ENCODE assay signal across 21 cellular contexts in the genomic region with DNA sequence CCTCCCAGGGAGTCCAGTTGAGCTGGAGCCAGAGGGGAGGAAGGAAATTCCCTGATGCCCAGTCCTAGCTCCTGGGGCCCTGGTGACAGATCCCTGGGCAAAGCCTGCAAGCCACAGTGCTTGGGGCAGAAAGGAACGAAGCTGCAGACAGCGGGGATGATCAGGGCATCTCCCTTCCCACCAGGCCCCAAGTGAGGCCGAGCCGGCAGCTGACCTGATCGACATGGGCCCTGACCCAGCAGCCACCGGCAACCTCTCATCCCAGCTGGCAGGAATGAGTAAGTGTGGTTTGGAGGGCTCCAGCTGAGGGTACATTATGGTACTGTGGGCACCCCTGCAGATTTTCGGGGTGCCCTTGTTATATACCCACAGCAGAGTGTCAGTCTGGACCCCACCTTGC. TPM values are rescaled to one million over a fixed set of nuclear protein-coding genes. Genes with fewer than 3 reads are reported as not detected.
DNase-seq lines count a peak whose midpoint lies in the region; ATAC-seq, FAIRE-seq and TF ChIP-seq lines count a peak whose summit lies in the region.
"Had no signal": no experiment of that assay in that cellular context is flagged by ENCODE, and none has a peak within 500 bp of the region (broad histone marks: within the 10 kb centered on the region; RNA-seq: fewer than 3 reads in every experiment).

No MANE protein-coding gene starts in this region.

- no peaks in the 10 kb centered on the region for H3K9me3 ChIP-seq in left ventricle myocardium inferior (replicated peaks)
- H3K9me3 ChIP-seq in Loucy (ENCODE audit: insufficient read depth, low read depth, low read length): no peaks in the 10 kb centered on the region
- no peaks in the 10 kb centered on the region for H3K9me3 ChIP-seq in right cardiac atrium (ENCODE audit: control insufficient read depth, low read length)
- H3K9me3 ChIP-seq: A549, MG63 had no signal

- no peaks in the 10 kb centered on the region for H4K20me1 ChIP-seq in Loucy (ENCODE audit: insufficient read depth, low read length, poor library complexity, severe bottlenecking)

- H3K36me3 Mint-ChIP-seq in activated CD8-positive, alpha-beta memory T cell treated with anti-CD3 and anti-CD28 coated beads, Interleukin-2, amount 10 ng/mL, durations not matched to agents 7 days and 5 days: peaks cover 2% of the 10 kb centered on the region

- FAIRE-seq in urothelium cell line (lab: Jason Lieb, UNC): peak; percentile 84
- FAIRE-seq: A549, D721Med, GM18507, H54, HTR-8/SVneo, K562 had no signal

- H2AFZ ChIP-seq in Loucy (ENCODE audit: low read length): no peak overlapping the region
- H2AFZ ChIP-seq: PC-9 had no signal

- H3K27ac ChIP-seq in left ventricle myocardium inferior (replicated peaks): peak overlapping the region; percentile 75
- H3K27ac ChIP-seq in right cardiac atrium (ENCODE audit: low read length): no peak overlapping the region
- H3K27ac ChIP-seq: A549, PC-9 had no signal

- no peak overlapping the region for H3K4me3 Mint-ChIP-seq in activated CD8-positive, alpha-beta memory T cell treated with anti-CD3 and anti-CD28 coated beads, Interleukin-2, amount 10 ng/mL, durations not matched to agents 7 days and 5 days

- ATAC-seq in left ventricle myocardium superior (no peak), right cardiac atrium (no peak), HG03442 (IDR thresholded peaks at IDR 0.05; ENCODE audit: unreplicated experiment) (no peak)
- no peak for ATAC-seq in activated CD8-positive, alpha-beta memory T cell treated with anti-CD3 and anti-CD28 coated beads, Interleukin-2, amount 10 ng/mL, durations not matched to agents 7 days and 5 days
- ATAC-seq: A549, K562 had no signal

- H3K4me2 ChIP-seq in Loucy (ENCODE audit: low read depth, low read length, poor library complexity, severe bottlenecking): peak overlapping the region; percentile 79
- H3K4me2 ChIP-seq: A549, PC-9 had no signal

- peaks cover 87% of the 10 kb centered on the region for H3K4me1 ChIP-seq in left ventricle myocardium inferior
- H3K4me1 ChIP-seq in Loucy (ENCODE audit: insufficient read depth, low read length, poor library complexity, severe bottlenecking): peaks cover 81% of the 10 kb centered on the region
- H3K4me1 ChIP-seq in right cardiac atrium (ENCODE audit: control insufficient read depth, insufficient read depth, low read length): no peaks in the 10 kb centered on the region
- H3K4me1 ChIP-seq: A549 had no signal

- H3K79me2 ChIP-seq in Loucy (ENCODE audit: insufficient read depth, low read length): peaks cover 9% of the 10 kb centered on the region

- H3K27me3 ChIP-seq in left ventricle myocardium inferior (ENCODE audit: low read depth): no peaks in the 10 kb centered on the region
- no peaks in the 10 kb centered on the region for H3K27me3 ChIP-seq in Loucy (ENCODE audit: insufficient read depth, low read length, poor library complexity, severe bottlenecking)
- H3K27me3 ChIP-seq in right cardiac atrium (ENCODE audit: control insufficient read depth, insufficient read depth): no peaks in the 10 kb centered on the region
- H3K27me3 ChIP-seq: MG63 had no signal

- intact Hi-C loops in left ventricle myocardium inferior (cut with micrococcal nuclease): no loop called here
- intact Hi-C loops in left ventricle myocardium superior (cut with micrococcal nuclease): no loop called here
- intact Hi-C loops in right cardiac atrium (cut with DNase I): no loop called here

- no peaks in the 10 kb centered on the region for H3K27me3 Mint-ChIP-seq in activated CD8-positive, alpha-beta memory T cell treated with anti-CD3 and anti-CD28 coated beads, Interleukin-2, amount 10 ng/mL, durations not matched to agents 7 days and 5 days

- peaks cover 41% of the 10 kb centered on the region for H3K4me1 Mint-ChIP-seq in activated CD8-positive, alpha-beta memory T cell treated with anti-CD3 and anti-CD28 coated beads, Interleukin-2, amount 10 ng/mL, durations not matched to agents 7 days and 5 days

- no peak overlapping the region for H3K27ac Mint-ChIP-seq in activated CD8-positive, alpha-beta memory T cell treated with anti-CD3 and anti-CD28 coated beads, Interleukin-2, amount 10 ng/mL, durations not matched to agents 7 days and 5 days

- CTCF ChIA-PET in activated CD8-positive, alpha-beta memory T cell treated with anti-CD3 and anti-CD28 coated beads, Interleukin-2, amount 10 ng/mL, durations not matched to agents 7 days and 5 days (lab: Charles Lee): interaction anchor here (0.6 to 0.8 kb wide), 2 partner anchors 71 to 728 kb away, joined by 3 read pairs; no protein-coding TSS in a partner anchor

- TF ChIP-seq CTCF in left ventricle myocardium inferior (IDR thresholded peaks at IDR 0.05; ENCODE audit: borderline replicate concordance): no peak
- no peak for TF ChIP-seq CTCF in Loucy (conservative IDR thresholded peaks at IDR 0.05; ENCODE audit: low read length)

- no peaks in the 10 kb centered on the region for H3K9me3 Mint-ChIP-seq in activated CD8-positive, alpha-beta memory T cell treated with anti-CD3 and anti-CD28 coated beads, Interleukin-2, amount 10 ng/mL, durations not matched to agents 7 days and 5 days (ENCODE audit: low read depth)

- H3K4me3 ChIP-seq in left ventricle myocardium inferior: no peak overlapping the region
- H3K4me3 ChIP-seq in Loucy (ENCODE audit: low read length, poor library complexity, severe bottlenecking): no peak overlapping the region
- H3K4me3 ChIP-seq in right cardiac atrium (ENCODE audit: low read length): no peak overlapping the region
- H3K4me3 ChIP-seq: A549, K562, MG63, PC-9 had no signal

- H3F3A ChIP-seq in Loucy (ENCODE audit: low read depth): peaks cover 15% of the 10 kb centered on the region; the same call in 1 of the 2 replicates

- DNase-seq in left ventricle myocardium inferior: no peak
- DNase-seq in left ventricle myocardium superior: no peak
- peak in 2 of 3 donors; percentile 12 to 23 for DNase-seq in right cardiac atrium
- DNase-seq in urothelium cell line (ENCODE audit: low spot score): no peak
- DNase-seq in activated CD8-positive, alpha-beta memory T cell treated with anti-CD3 and anti-CD28 coated beads, Interleukin-2, amount 10 ng/mL, durations not matched to agents 7 days and 5 days: no peak
- DNase-seq in ACHN: no peak
- DNase-seq: MG63, NCI-H1694 treated with DMSO at 0.1 percent for 48 hours, NCI-H2081, NCI-H2227 treated with DMSO at 0.1 percent for 48 hours, NCI-H526 treated with DMSO at 0.1 percent for 48 hours, PC-9, SHP77 had no signal

- H3K9me2 ChIP-seq in Loucy (replicated peaks; ENCODE audit: low read depth, low read length): no peaks in the 10 kb centered on the region

- H3K36me3 ChIP-seq in left ventricle myocardium inferior (peaks cover 84% of the 10 kb centered on the region), Loucy (ENCODE audit: insufficient read depth, low read length) (peaks cover 12% of the 10 kb centered on the region; the same call in 1 of the 2 replicates)

- in situ Hi-C loops in ACHN (cut with HindIII; ENCODE audit: low pct_ligation_motif_present, low pct_unique_long_range_greater_than_20kb, low sequenced_read_pairs): no loop called here

- H3K9ac ChIP-seq in Loucy (ENCODE audit: low read depth, low read length, poor library complexity, severe bottlenecking): peak overlapping the region; percentile 78

- WGBS in right cardiac atrium: 91% methylated on average over 7 of the region's 7 CpGs

RNA-seq across cellular contexts. Expression of a gene that starts 33.5 kb away (rescaled TPM):
- total RNA-seq in left ventricle myocardium inferior: 68.0 TPM
- total RNA-seq in left ventricle myocardium superior: 78.6 TPM
- total RNA-seq in right cardiac atrium: 10 to 100 TPM; 54.0 to 75.9 (median 63.6) TPM
- 55.9 TPM for polyA plus RNA-seq in right cardiac atrium
- total RNA-seq in activated CD8-positive, alpha-beta memory T cell treated with anti-CD3 and anti-CD28 coated beads, Interleukin-2, amount 10 ng/mL, durations not matched to agents 7 days and 5 days: 10 to 100 TPM; 16.1 to 20.5 TPM

RNA-seq across cellular contexts. Expression of a gene that starts 47.7 kb away (rescaled TPM):
- 4.8 TPM for total RNA-seq in left ventricle myocardium inferior
- total RNA-seq in left ventricle myocardium superior: 3.8 TPM
- 10 to 100 TPM in 2 of 4 donors, 1 to 10 TPM in 2; 6.2 to 10.8 (median 9.6) TPM for total RNA-seq in right cardiac atrium
- polyA plus RNA-seq in right cardiac atrium: 6.1 TPM
- total RNA-seq in activated CD8-positive, alpha-beta memory T cell treated with anti-CD3 and anti-CD28 coated beads, Interleukin-2, amount 10 ng/mL, durations not matched to agents 7 days and 5 days: 1 to 10 TPM in 1 of 2 experiments, under 1 TPM in 1; 0.88 to 6.0 TPM
- total RNA-seq: K562 had no signal
- polyA plus RNA-seq: K562 had no signal

Comparison
In these comparisons a context has a peak if more than half of its experiments do, and no peak if none do; other contexts are left out.
1. DNase-seq: peak in right cardiac atrium (2 of 3); none in left ventricle myocardium inferior (single experiment), left ventricle myocardium superior (single experiment), urothelium cell line (single experiment), activated CD8-positive, alpha-beta memory T cell treated with anti-CD3 and anti-CD28 coated beads, Interleukin-2, amount 10 ng/mL, durations not matched to agents 7 days and 5 days (single experiment) and ACHN (single experiment).